Comparison of ENCODE assay signal across 20 cellular contexts in genomic region chr22:27791494-27792241, GRCh38. TPM values are rescaled to one million over a fixed set of nuclear protein-coding genes. Genes with fewer than 3 reads are reported as not detected.
DNase-seq lines count a peak whose midpoint lies in the region; ATAC-seq and TF ChIP-seq lines count a peak whose summit lies in the region.
"Had no signal": no experiment of that assay in that cellular context is flagged by ENCODE, and none has a peak within 500 bp of the region (broad histone marks: within the 10 kb centered on the region; RNA-seq: fewer than 3 reads in every experiment).

No MANE protein-coding gene starts in this region.

- peaks cover 68% of the 10 kb centered on the region for H3K36me3 Mint-ChIP-seq in osteocyte (ENCODE audit: unreplicated experiment)
- H3K36me3 Mint-ChIP-seq: activated naive CD8-positive, alpha-beta T cell treated with anti-CD3 and anti-CD28 coated beads for 36 hours had no signal

- intact Hi-C loops in ascending aorta (cut with DNase I) = loop anchor here (2.0 kb wide), 1 partner anchor 41 kb away; no protein-coding TSS in a partner anchor

- no peaks in the 10 kb centered on the region for H3K9me3 ChIP-seq in HEK293 (ENCODE audit: control insufficient read depth, insufficient read depth, low read depth, low read length)
- no peaks in the 10 kb centered on the region for H3K9me3 ChIP-seq in ascending aorta
- no peaks in the 10 kb centered on the region for H3K9me3 ChIP-seq in hepatocyte (ENCODE audit: low read depth)
- H3K9me3 ChIP-seq: pancreas had no signal

- H3K27me3 Mint-ChIP-seq in osteocyte (ENCODE audit: unreplicated experiment) = no peaks in the 10 kb centered on the region
- H3K27me3 Mint-ChIP-seq: activated naive CD8-positive, alpha-beta T cell treated with anti-CD3 and anti-CD28 coated beads for 36 hours had no signal

- H3K27ac ChIP-seq in HEK293 (ENCODE audit: extremely low read depth, low read depth, low read length) = peak overlapping the region; percentile 2; the same call in 1 of the 2 replicates
- H3K27ac ChIP-seq in ascending aorta = peak overlapping the region; percentile 92 to 96
- H3K27ac ChIP-seq in hepatocyte = no peak overlapping the region
- H3K27ac ChIP-seq: pancreas had no signal

- H3K4me1 ChIP-seq in HEK293 (ENCODE audit: control insufficient read depth, insufficient read depth, low read length) = peaks cover 32% of the 10 kb centered on the region
- H3K4me1 ChIP-seq in ascending aorta = peaks cover 7 to 47% of the 10 kb centered on the region in 2 donors
- H3K4me1 ChIP-seq in hepatocyte (ENCODE audit: insufficient read depth) = peaks cover 9% of the 10 kb centered on the region
- H3K4me1 ChIP-seq: pancreas had no signal

- TF ChIP-seq CTCF in HEK293 (tag by site-specific recombination; IDR thresholded peaks at IDR 0.05) (no peak), ascending aorta (IDR thresholded peaks at IDR 0.05) (no peak), hepatocyte (IDR thresholded peaks at IDR 0.05; ENCODE audit: poor library complexity) (no peak), osteocyte (IDR thresholded peaks at IDR 0.05) (no peak)

- DNase-seq in ascending aorta (ENCODE audit: low spot score in 2 of 2) = no peak
- no peak for DNase-seq in hepatocyte (ENCODE audit: low spot score)
- DNase-seq in osteocyte (ENCODE audit: extremely low spot score, unreplicated experiment) = no peak
- DNase-seq in nucleus accumbens (lab: John Stamatoyannopoulos, UW) = no peak
- no peak for DNase-seq in HCEC 1CT
- no peak for DNase-seq in H7
- DNase-seq: activated CD8-positive, alpha-beta memory T cell treated with anti-CD3 and anti-CD28 coated beads for 24 hours; activated naive CD8-positive, alpha-beta T cell treated with anti-CD3 and anti-CD28 coated beads for 36 hours; activated T-cell treated with anti-CD3 and anti-CD28 coated beads, Interleukin-2, amount 50 U/mL, for 72 hours; effector CD8-positive, alpha-beta T cell; H9; NCI-H187 treated with DMSO at 0.1 percent for 48 hours; NCI-H446 treated with DMSO at 0.1 percent for 48 hours; pancreas; stimulated activated CD4-positive, alpha-beta T cell treated with anti-CD3 and anti-CD28 coated beads, Interleukin-2, amount 100 ng/mL, for 48 hours had no signal

- H3K9me3 Mint-ChIP-seq in osteocyte (ENCODE audit: unreplicated experiment) = no peaks in the 10 kb centered on the region
- H3K9me3 Mint-ChIP-seq: activated naive CD8-positive, alpha-beta T cell treated with anti-CD3 and anti-CD28 coated beads for 36 hours; activated T-cell treated with anti-CD3 and anti-CD28 coated beads, Interleukin-2, amount 50 U/mL, for 72 hours; central memory CD8-positive, alpha-beta T cell; H9; T-helper 2 cell treated with Interferon-gamma antibody and Interleukin-4, amounts not matched to agents 5 μg/mL and 100 μg/mL, for 36 hours had no signal

- H3K9me2 ChIP-seq in hepatocyte (replicated peaks; ENCODE audit: insufficient read depth) = no peaks in the 10 kb centered on the region

- no peaks in the 10 kb centered on the region for H3K79me2 ChIP-seq in hepatocyte

- peak overlapping the region; percentile 70 for H3K4me3 Mint-ChIP-seq in osteocyte (ENCODE audit: unreplicated experiment)
- H3K4me3 Mint-ChIP-seq: activated naive CD8-positive, alpha-beta T cell treated with anti-CD3 and anti-CD28 coated beads for 36 hours; activated T-cell treated with anti-CD3 and anti-CD28 coated beads, Interleukin-2, amount 50 U/mL, for 72 hours; central memory CD8-positive, alpha-beta T cell; T-helper 2 cell treated with Interferon-gamma antibody and Interleukin-4, amounts not matched to agents 5 μg/mL and 100 μg/mL, for 36 hours had no signal

- no peak overlapping the region for H2AFZ ChIP-seq in hepatocyte

- peak overlapping the region; percentile 40 for H3K4me2 ChIP-seq in hepatocyte

- peak overlapping the region; percentile 82 for H3K27ac Mint-ChIP-seq in osteocyte (ENCODE audit: unreplicated experiment)
- H3K27ac Mint-ChIP-seq: activated naive CD8-positive, alpha-beta T cell treated with anti-CD3 and anti-CD28 coated beads for 36 hours; activated T-cell treated with anti-CD3 and anti-CD28 coated beads, Interleukin-2, amount 50 U/mL, for 72 hours; T-helper 2 cell treated with Interferon-gamma antibody and Interleukin-4, amounts not matched to agents 5 μg/mL and 100 μg/mL, for 36 hours had no signal

- no peaks in the 10 kb centered on the region for H3K27me3 ChIP-seq in ascending aorta
- peaks cover 53% of the 10 kb centered on the region for H3K27me3 ChIP-seq in hepatocyte
- peaks cover 36% of the 10 kb centered on the region; the same call in 1 of the 2 replicates for H3K27me3 ChIP-seq in H7 (ENCODE audit: control insufficient read depth, insufficient read depth, low read length)
- H3K27me3 ChIP-seq: pancreas had no signal

- H3K4me1 Mint-ChIP-seq in osteocyte (ENCODE audit: unreplicated experiment) = peaks cover 97% of the 10 kb centered on the region
- H3K4me1 Mint-ChIP-seq: activated naive CD8-positive, alpha-beta T cell treated with anti-CD3 and anti-CD28 coated beads for 36 hours; central memory CD8-positive, alpha-beta T cell had no signal

- POLR2A ChIA-PET in HEK293 (lab: Yijun Ruan, JAX) = no interaction called here

- CTCF ChIA-PET in HEK293 (lab: Yijun Ruan, JAX) = no interaction called here

- 61% methylated on average over 11 of the region's 11 CpGs for WGBS in hepatocyte (ENCODE audit: low lambda C conversion rate, missing lambda C conversion rate)

- H3K36me3 ChIP-seq in HEK293 (ENCODE audit: control insufficient read depth in 2 of 2, insufficient read depth in 1 of 2, low read length in 2 of 2) (peaks cover 0 to 3% of the 10 kb centered on the region in 2 experiments; a peak in 1 of 3 replicates), ascending aorta (no peaks in the 10 kb centered on the region), hepatocyte (replicated peaks; ENCODE audit: insufficient read depth, low read depth) (no peaks in the 10 kb centered on the region), H7 (replicated peaks; ENCODE audit: control insufficient read depth, insufficient read depth, low read length) (no peaks in the 10 kb centered on the region)
- H3K36me3 ChIP-seq: pancreas had no signal

- no peak overlapping the region for H3K4me3 ChIP-seq in HEK293 (ENCODE audit: low read depth, low read length)
- H3K4me3 ChIP-seq in ascending aorta = peak overlapping the region; percentile 28 to 77
- no peak overlapping the region for H3K4me3 ChIP-seq in hepatocyte
- H3K4me3 ChIP-seq in H7 (ENCODE audit: insufficient read depth, low read depth, low read length) = no peak overlapping the region
- H3K4me3 ChIP-seq: pancreas had no signal

- H4K20me1 ChIP-seq in hepatocyte (ENCODE audit: insufficient read depth, poor library complexity, severe bottlenecking) = no peaks in the 10 kb centered on the region

- ATAC-seq in HG03159 (IDR thresholded peaks at IDR 0.05; ENCODE audit: unreplicated experiment) = no peak
- ATAC-seq: activated CD4-positive, CD25-positive, alpha-beta regulatory T cell treated with anti-CD3 and anti-CD28 coated beads, Interleukin-2, amount 50 U/mL, for 24 hours; activated T-cell treated with anti-CD3 and anti-CD28 coated beads, Interleukin-2, amount 50 U/mL, for 72 hours; pancreas had no signal

TF ChIP-seq in HEK293, 187 proteins besides CTCF, POLR2A, EP300 and RAD21 (continues in another document):
- TF ChIP-seq OSR2 (tag by site-specific recombination; IDR thresholded peaks at IDR 0.05) = peak; percentile 75
- TF ChIP-seq ZXDB (tag by site-specific recombination; IDR thresholded peaks at IDR 0.05) = peak; percentile 54; the same call in 1 of the 2 replicates
- no peak for TF ChIP-seq ZNF398 (tag by site-specific recombination; IDR thresholded peaks at IDR 0.05)
- TF ChIP-seq TSHZ1 (tag by site-specific recombination; IDR thresholded peaks at IDR 0.05; ENCODE audit: borderline replicate concordance) = no peak

RNA-seq across cellular contexts. Expression of gene MN1, which starts 9.9 kb away (rescaled TPM):
- total RNA-seq in ascending aorta = 23.0 TPM
- total RNA-seq in hepatocyte = 3.2 and 4.4 TPM in 2 replicates
- 2.3 and 2.6 TPM in 2 replicates for polyA plus RNA-seq in hepatocyte
- total RNA-seq in osteocyte = 145 and 153 TPM in 2 replicates
- total RNA-seq in H7 (2014; rRNA removed; shearing (Covaris generic)) = 22.1 and 26.4 TPM in 2 replicates

Comparison
In these comparisons a context has a peak if more than half of its experiments do, and no peak if none do; other contexts are left out.
1. H3K4me3 ChIP-seq: peak in ascending aorta (2 of 2); none in HEK293 (single experiment), hepatocyte (single experiment) and H7 (single experiment).